In genomic region chr2:24382363-24383021, GRCh38 we compare ENCODE assay signal across 9 cellular contexts. TPM values are rescaled to one million over a fixed set of nuclear protein-coding genes. Genes with fewer than 3 reads are reported as not detected.
DNase-seq lines count a peak whose midpoint lies in the region; ATAC-seq and TF ChIP-seq lines count a peak whose summit lies in the region.
"Had no signal": no experiment of that assay in that cellular context is flagged by ENCODE, and none has a peak within 500 bp of the region (broad histone marks: within the 10 kb centered on the region; RNA-seq: fewer than 3 reads in every experiment).

No MANE protein-coding gene starts in this region.

- H3K27me3 ChIP-seq in HL-60 (ENCODE audit: insufficient read depth, poor library complexity, severe bottlenecking), result no peaks in the 10 kb centered on the region
- no peaks in the 10 kb centered on the region for H3K27me3 ChIP-seq in naive thymus-derived CD4-positive, alpha-beta T cell (ENCODE audit: control insufficient read depth in 2 of 2, insufficient read depth in 2 of 2, low read length in 2 of 2)

- peaks cover 0 to 2% (median 0%) of the 10 kb centered on the region in 7 donors for H3K4me1 Mint-ChIP-seq in naive thymus-derived CD4-positive, alpha-beta T cell
- H3K4me1 Mint-ChIP-seq: activated naive CD4-positive, alpha-beta T cell treated with anti-CD3 and anti-CD28 coated beads, Interleukin-2, amount 50 U/mL, for 24 hours had no signal

- H3K4me3 ChIP-seq in HL-60 (replicated peaks; ENCODE audit: insufficient read depth, low read length), result no peak overlapping the region
- H3K4me3 ChIP-seq in epithelial cell of proximal tubule (ENCODE audit: low read depth, low read length), result no peak overlapping the region
- H3K4me3 ChIP-seq in naive thymus-derived CD4-positive, alpha-beta T cell (ENCODE audit: low read length), result no peak overlapping the region

- TF ChIP-seq CTCF in HL-60 (IDR thresholded peaks at IDR 0.05; ENCODE audit: insufficient read depth, low read length) (peak; percentile 66), epithelial cell of proximal tubule (conservative IDR thresholded peaks at IDR 0.05; ENCODE audit: low read depth, low read length) (peak; percentile 77)

- DNase-seq in ELR (ENCODE audit: low read depth) (peak; percentile 72), HL-60 (ENCODE audit: low read depth in 1 of 2, low spot score in 1 of 2) (peak in 1 of 2 experiments; percentile 58), NOMO-1 (lab: John Stamatoyannopoulos, UW; ENCODE audit: unreplicated experiment in 2 of 2) (peak; percentile 44 to 62), epithelial cell of proximal tubule (ENCODE audit: low read depth) (peak; percentile 62), stromal cell of bone marrow (ENCODE audit: low read depth) (peak; percentile 53)
- peak; percentile 57 for DNase-seq in activated CD8-positive, alpha-beta memory T cell treated with anti-CD3 and anti-CD28 coated beads, Interleukin-2, amount 50 U/mL, for 4 hours
- DNase-seq in naive thymus-derived CD4-positive, alpha-beta T cell, result peak in 8 of 9 donors; percentile 37 to 75 (median 66)

- peaks cover 0 to 3% (median 0%) of the 10 kb centered on the region in 5 donors for H3K27me3 Mint-ChIP-seq in naive thymus-derived CD4-positive, alpha-beta T cell
- H3K27me3 Mint-ChIP-seq: activated naive CD4-positive, alpha-beta T cell treated with anti-CD3 and anti-CD28 coated beads, Interleukin-2, amount 50 U/mL, for 24 hours had no signal

- CTCF ChIA-PET in naive thymus-derived CD4-positive, alpha-beta T cell (lab: Charles Lee), result interaction anchor here (0.6 to 0.8 kb wide), 2 partner anchors 150 to 1224 kb away, joined by 3 to 4 read pairs; no protein-coding TSS in a partner anchor

- H3K9me3 ChIP-seq in naive thymus-derived CD4-positive, alpha-beta T cell (ENCODE audit: control insufficient read depth in 2 of 3, low read length in 3 of 3), result no peaks in the 10 kb centered on the region

- intact Hi-C loops in naive thymus-derived CD4-positive, alpha-beta T cell (cut with micrococcal nuclease), result loop anchor here (1.0 to 5.0 kb wide), 9 partner anchors 65 to 558 kb away; partner anchors contain the start of gene TP53I3 (in 2 of the 2)

- H3K4me1 ChIP-seq in naive thymus-derived CD4-positive, alpha-beta T cell (ENCODE audit: control insufficient read depth in 2 of 2, insufficient read depth in 2 of 2, low read length in 2 of 2), result no peaks in the 10 kb centered on the region

- H3K36me3 ChIP-seq in naive thymus-derived CD4-positive, alpha-beta T cell (ENCODE audit: control insufficient read depth in 2 of 3, insufficient read depth in 3 of 3, low read length in 3 of 3), result no peaks in the 10 kb centered on the region

- H3K27ac Mint-ChIP-seq in naive thymus-derived CD4-positive, alpha-beta T cell, result no peak overlapping the region
- H3K27ac Mint-ChIP-seq: activated naive CD4-positive, alpha-beta T cell treated with anti-CD3 and anti-CD28 coated beads, Interleukin-2, amount 50 U/mL, for 24 hours had no signal

- POLR2A ChIA-PET in naive thymus-derived CD4-positive, alpha-beta T cell (lab: Charles Lee), result no interaction called here

- H3K4me3 Mint-ChIP-seq in naive thymus-derived CD4-positive, alpha-beta T cell, result no peak overlapping the region
- H3K4me3 Mint-ChIP-seq: activated naive CD4-positive, alpha-beta T cell treated with anti-CD3 and anti-CD28 coated beads, Interleukin-2, amount 50 U/mL, for 24 hours had no signal

- peak; percentile 95 for ATAC-seq in naive thymus-derived CD4-positive, alpha-beta T cell
- no peak for ATAC-seq in GM19324 (IDR thresholded peaks at IDR 0.05; ENCODE audit: low FRiP score, unreplicated experiment)

- H3K36me3 Mint-ChIP-seq in naive thymus-derived CD4-positive, alpha-beta T cell, result no peaks in the 10 kb centered on the region
- H3K36me3 Mint-ChIP-seq: activated naive CD4-positive, alpha-beta T cell treated with anti-CD3 and anti-CD28 coated beads, Interleukin-2, amount 50 U/mL, for 24 hours had no signal

- peaks cover 0 to 2% (median 0%) of the 10 kb centered on the region in 11 donors for H3K9me3 Mint-ChIP-seq in naive thymus-derived CD4-positive, alpha-beta T cell
- H3K9me3 Mint-ChIP-seq: activated naive CD4-positive, alpha-beta T cell treated with anti-CD3 and anti-CD28 coated beads, Interleukin-2, amount 50 U/mL, for 24 hours had no signal

- H3K27ac ChIP-seq in HL-60 (replicated peaks), result no peak overlapping the region
- no peak overlapping the region for H3K27ac ChIP-seq in naive thymus-derived CD4-positive, alpha-beta T cell (ENCODE audit: low read depth, low read length)

RNA-seq across cellular contexts. Expression of gene ITSN2, which starts 22.2 kb away (rescaled TPM):
- total RNA-seq in epithelial cell of proximal tubule, result 14.1 and 15.1 TPM in 2 replicates
- 100 to 1,000 TPM in 3 of 5 experiments, 10 to 100 TPM in 2; 79.2 to 133 (median 106) TPM for total RNA-seq in naive thymus-derived CD4-positive, alpha-beta T cell
- polyA plus RNA-seq in naive thymus-derived CD4-positive, alpha-beta T cell, result 10 to 100 TPM; 53.0 to 70.8 TPM
